27 cellular contexts compared by ENCODE assay signal in the genomic region with DNA sequence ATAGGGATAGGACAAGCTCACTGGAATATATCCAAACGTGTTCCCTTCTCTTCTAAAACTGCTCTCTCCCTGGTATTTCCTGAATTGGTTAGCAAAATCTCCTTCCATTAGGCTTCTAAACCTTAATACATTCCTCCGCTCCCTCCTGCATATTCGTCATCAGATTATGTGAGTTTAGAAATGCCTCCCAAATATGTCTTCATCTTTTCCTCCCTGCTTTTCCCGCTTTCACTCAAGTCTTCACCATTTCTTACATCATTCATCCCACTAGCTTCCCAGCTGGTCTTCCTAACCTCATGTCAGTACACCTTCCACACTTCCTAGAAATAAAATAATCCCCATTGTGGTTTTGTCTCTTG. TPM values are rescaled to one million over a fixed set of nuclear protein-coding genes. Genes with fewer than 3 reads are reported as not detected.
"Had no signal": no experiment of that assay in that cellular context is flagged by ENCODE, and none has a peak within 500 bp of the region (broad histone marks: within the 10 kb centered on the region; RNA-seq: fewer than 3 reads in every experiment).

No MANE protein-coding gene starts in this region.

- ATAC-seq: activated CD8-positive, alpha-beta memory T cell treated with anti-CD3 and anti-CD28 coated beads, Interleukin-2, amount 10 ng/mL, durations not matched to agents 7 days and 5 days; activated T-helper 17 cell treated with anti-CD3 and anti-CD28 coated beads, Interleukin-2, amount 50 U/mL, for 72 hours; T-helper 17 cell had no signal

- H3K9me3 ChIP-seq: MG63 had no signal

- H3K36me3 ChIP-seq: MG63 had no signal

- H3K4me3 ChIP-seq: MG63 had no signal

- DNase-seq: activated B cell treated with CpG ODN at 0.5 μM for 24 hours; activated CD4-positive, alpha-beta T cell treated with anti-CD3 and anti-CD28 coated beads for 1 hour; activated CD4-positive, alpha-beta T cell treated with anti-CD3 and anti-CD28 coated beads, Interleukin-2, amount 10 ng/mL, durations not matched to agents 24 days and 14 days; activated CD4-positive, alpha-beta T cell treated with anti-CD3 and anti-CD28 coated beads, Interleukin-2, amount 50 U/mL, for 48 hours; activated CD8-positive, alpha-beta memory T cell treated with anti-CD3 and anti-CD28 coated beads, Interleukin-2, amount 10 ng/mL, durations not matched to agents 7 days and 5 days; activated gamma-delta T cell; activated naive CD4-positive, alpha-beta T cell treated with anti-CD3 and anti-CD28 coated beads for 36 hours; activated T-cell treated with anti-CD3 and anti-CD28 coated beads, Interleukin-2, amount 50 U/mL, for 24 hours; caudate nucleus; MG63; NCI-H1092 treated with DMSO at 0.1 percent for 48 hours; NCI-H1417 treated with DMSO at 0.1 percent for 48 hours; NCI-H1694; NCI-H2029; NCI-H2107; NCI-H2171 treated with DMSO at 0.1 percent for 48 hours; NCI-H226; NCI-H526; NCI-H774; SIG-M5; T-helper 17 cell; T-helper 9 cell had no signal

- H3K27ac ChIP-seq: KMS-11 had no signal

RNA-seq across cellular contexts. Expression of gene SLC22A16, which starts 26.9 kb away (rescaled TPM):
- total RNA-seq: activated B cell treated with CpG ODN at 0.5 μM for 24 hours; activated CD4-positive, alpha-beta T cell treated with anti-CD3 and anti-CD28 coated beads, Interleukin-2, amount 10 ng/mL, durations not matched to agents 24 days and 14 days; activated CD8-positive, alpha-beta memory T cell treated with anti-CD3 and anti-CD28 coated beads, Interleukin-2, amount 10 ng/mL, durations not matched to agents 7 days and 5 days; activated naive CD4-positive, alpha-beta T cell treated with anti-CD3 and anti-CD28 coated beads for 36 hours; activated T-helper 17 cell treated with anti-CD3 and anti-CD28 coated beads, Interleukin-2, amount 50 U/mL, for 72 hours; NCI-H460; OCI-LY7; RPMI7951; T-helper 17 cell had no signal

RNA-seq across cellular contexts. Expression of gene DDO, which starts 34.1 kb away (rescaled TPM):
- total RNA-seq: activated B cell treated with CpG ODN at 0.5 μM for 24 hours; activated CD4-positive, alpha-beta T cell treated with anti-CD3 and anti-CD28 coated beads, Interleukin-2, amount 10 ng/mL, durations not matched to agents 24 days and 14 days; activated CD8-positive, alpha-beta memory T cell treated with anti-CD3 and anti-CD28 coated beads, Interleukin-2, amount 10 ng/mL, durations not matched to agents 7 days and 5 days; activated naive CD4-positive, alpha-beta T cell treated with anti-CD3 and anti-CD28 coated beads for 36 hours; activated T-helper 17 cell treated with anti-CD3 and anti-CD28 coated beads, Interleukin-2, amount 50 U/mL, for 72 hours; OCI-LY7 had no signal
